ENCODE assay signal across 16 cellular contexts in genomic region chr4:7050481-7051143, GRCh38. TPM values are rescaled to one million over a fixed set of nuclear protein-coding genes. Genes with fewer than 3 reads are reported as not detected.
DNase-seq lines count a peak whose midpoint lies in the region; ATAC-seq and TF ChIP-seq lines count a peak whose summit lies in the region.
"Had no signal": no experiment of that assay in that cellular context is flagged by ENCODE, and none has a peak within 500 bp of the region (broad histone marks: within the 10 kb centered on the region; RNA-seq: fewer than 3 reads in every experiment).

No MANE protein-coding gene starts in this region.

- no peak for TF ChIP-seq POLR2A in adrenal gland (IDR thresholded peaks at IDR 0.05)
- no peak for TF ChIP-seq POLR2A in ovary (IDR thresholded peaks at IDR 0.05)

- peak; percentile 65 to 84 (median 76) for DNase-seq in adrenal gland
- DNase-seq in right atrium auricular region (ENCODE audit: low spot score): no peak
- DNase-seq in ovary: peak; percentile 64 to 85 (median 75)
- DNase-seq in psoas muscle: no peak
- DNase-seq in activated CD8-positive, alpha-beta memory T cell treated with anti-CD3 and anti-CD28 coated beads, Interleukin-2, amount 50 U/mL, for 48 hours: no peak
- DNase-seq in stimulated activated CD4-positive, alpha-beta T cell treated with anti-CD3 and anti-CD28 coated beads, Interleukin-12 subunit alpha, Interleukin-12 subunit beta, amount 100 ng/mL, for 4 hours: no peak
- DNase-seq: C1 segment of cervical spinal cord, DND-41, GM23248, HCEC 1CT, KBM-7, MV-4-11, NCI-H1417, NCI-H187 treated with DMSO at 0.1 percent for 48 hours, NCI-H446 had no signal

- H3K9me3 ChIP-seq in BLaER1 (no peaks in the 10 kb centered on the region), adrenal gland (replicated peaks in 1 of 3) (no peaks in the 10 kb centered on the region), right atrium auricular region (no peaks in the 10 kb centered on the region), ovary (no peaks in the 10 kb centered on the region), psoas muscle (no peaks in the 10 kb centered on the region)

- H3K36me3 ChIP-seq in BLaER1 (peaks cover 66% of the 10 kb centered on the region), adrenal gland (replicated peaks in 1 of 2) (peaks cover 0 to 14% of the 10 kb centered on the region in 2 donors), right atrium auricular region (peaks cover 24% of the 10 kb centered on the region), ovary (no peaks in the 10 kb centered on the region), psoas muscle (ENCODE audit: insufficient read depth in 1 of 2, low read depth in 1 of 2) (peaks cover 3 to 19% of the 10 kb centered on the region in 2 donors)

- intact Hi-C loops in adrenal gland (cut with DNase I) (no loop called here), ovary (cut with DNase I) (no loop called here), psoas muscle (cut with DNase I) (no loop called here)

- H3K4me2 ChIP-seq in BLaER1: peak overlapping the region; percentile 82

- no peak for TF ChIP-seq EP300 in ovary (IDR thresholded peaks at IDR 0.05)

- WGBS in adrenal gland, 4 donors: 49 to 66% (median 51%) methylated on average over 11 to 36 of the region's 36 CpGs
- WGBS in ovary, 3 donors: 14 to 19% (median 15%) methylated on average over 36 of the region's 36 CpGs
- 83 to 91% (median 88%) methylated on average over 36 of the region's 36 CpGs for WGBS in psoas muscle, 3 donors

- H3K27me3 ChIP-seq in BLaER1: no peaks in the 10 kb centered on the region
- no peaks in the 10 kb centered on the region for H3K27me3 ChIP-seq in adrenal gland
- no peaks in the 10 kb centered on the region for H3K27me3 ChIP-seq in right atrium auricular region
- no peaks in the 10 kb centered on the region for H3K27me3 ChIP-seq in ovary
- H3K27me3 ChIP-seq in psoas muscle (ENCODE audit: insufficient read depth in 3 of 3, low read length in 2 of 3): no peaks in the 10 kb centered on the region

- no peak for ATAC-seq in psoas muscle

- H3K27ac ChIP-seq in BLaER1 (0 out of 2 replicates have a peak overlapping the region, but pooled peaks have one; percentile 26), adrenal gland (peak overlapping the region; percentile 12 to 82 (median 76)), right atrium auricular region (peak overlapping the region; percentile 53 to 66), ovary (peak overlapping the region; percentile 5 to 35), psoas muscle (no peak overlapping the region)
- H3K27ac ChIP-seq: GM23248 had no signal

- no peak overlapping the region for H3K9ac ChIP-seq in BLaER1
- H3K9ac ChIP-seq: GM23248 had no signal

- peaks cover 99% of the 10 kb centered on the region for H3K4me1 ChIP-seq in BLaER1
- peaks cover 39 to 59% of the 10 kb centered on the region in 2 donors for H3K4me1 ChIP-seq in adrenal gland (replicated peaks in 1 of 2)
- peaks cover 0 to 60% of the 10 kb centered on the region in 2 donors for H3K4me1 ChIP-seq in right atrium auricular region
- peaks cover 25% of the 10 kb centered on the region for H3K4me1 ChIP-seq in ovary (ENCODE audit: insufficient read depth)
- H3K4me1 ChIP-seq in psoas muscle: peaks cover 56% of the 10 kb centered on the region

- peak in 1 of 6 experiments; percentile 14 for TF ChIP-seq CTCF in adrenal gland (IDR thresholded peaks at IDR 0.05)
- no peak for TF ChIP-seq CTCF in right atrium auricular region (IDR thresholded peaks at IDR 0.05)
- no peak for TF ChIP-seq CTCF in ovary (IDR thresholded peaks at IDR 0.05)
- no peak for TF ChIP-seq CTCF in psoas muscle (IDR thresholded peaks at IDR 0.05)

- peaks cover 100% of the 10 kb centered on the region for H4K20me1 ChIP-seq in BLaER1

- no peak overlapping the region for H3K4me3 ChIP-seq in BLaER1
- no peak overlapping the region for H3K4me3 ChIP-seq in adrenal gland
- H3K4me3 ChIP-seq in right atrium auricular region: no peak overlapping the region
- peak overlapping the region; percentile 23 for H3K4me3 ChIP-seq in ovary
- H3K4me3 ChIP-seq in psoas muscle: no peak overlapping the region
- H3K4me3 ChIP-seq: GM23248 had no signal

RNA-seq across cellular contexts. Expression of gene TADA2B, which starts 7.4 kb away (rescaled TPM):
- 10 to 100 TPM; 28.9 to 60.8 (median 33.2) TPM for total RNA-seq in adrenal gland
- polyA plus RNA-seq in adrenal gland: 10 to 100 TPM; 13.3 to 26.6 (median 14.9) TPM
- total RNA-seq in right atrium auricular region: 10 to 100 TPM; 20.8 to 27.0 TPM
- 10 to 100 TPM; 11.9 to 31.6 (median 26.9) TPM for total RNA-seq in ovary
- 10 to 100 TPM; 18.6 to 20.2 TPM for polyA plus RNA-seq in ovary
- 10 to 100 TPM; 43.0 to 70.3 (median 54.7) TPM for total RNA-seq in psoas muscle
- polyA plus RNA-seq in psoas muscle: 10 to 100 TPM; 21.0 to 63.3 (median 26.4) TPM

RNA-seq across cellular contexts. Expression of gene GRPEL1, which starts 17.3 kb away (rescaled TPM):
- total RNA-seq in adrenal gland (100 to 1,000 TPM in 2 of 8 donors, 10 to 100 TPM in 6; 43.7 to 249 (median 74.8) TPM), right atrium auricular region (10 to 100 TPM; 17.8 to 18.4 TPM), ovary (10 to 100 TPM; 11.1 to 37.0 (median 23.3) TPM), psoas muscle (10 to 100 TPM; 41.4 to 66.1 (median 57.8) TPM)
- polyA plus RNA-seq in adrenal gland (100 to 1,000 TPM in 1 of 3 donors, 10 to 100 TPM in 2; 35.8 to 439 (median 77.0) TPM), ovary (10 to 100 TPM; 16.6 to 74.8 TPM), psoas muscle (100 to 1,000 TPM in 1 of 3 donors, 10 to 100 TPM in 2; 43.4 to 151 (median 58.3) TPM)

Comparison
In these comparisons a context has a peak if more than half of its experiments do, and no peak if none do; other contexts are left out.
1. DNase-seq: peak in adrenal gland (7 of 7) and ovary (5 of 5); none in right atrium auricular region (single experiment), psoas muscle (0 of 2), activated CD8-positive, alpha-beta memory T cell treated with anti-CD3 and anti-CD28 coated beads, Interleukin-2, amount 50 U/mL, for 48 hours (single experiment) and stimulated activated CD4-positive, alpha-beta T cell treated with anti-CD3 and anti-CD28 coated beads, Interleukin-12 subunit alpha, Interleukin-12 subunit beta, amount 100 ng/mL, for 4 hours (single experiment).